Comparison of ENCODE assay signal across 28 cellular contexts in genomic region chr7:19242246-19242645, GRCh38.
"Had no signal": no experiment of that assay in that cellular context is flagged by ENCODE, and none has a peak within 500 bp of the region (broad histone marks: within the 10 kb centered on the region; RNA-seq: fewer than 3 reads in every experiment).

No MANE protein-coding gene starts in this region.

- H3K79me2 ChIP-seq: hepatocyte had no signal

- H3K4me2 ChIP-seq: hepatocyte had no signal

- H3K27me3 ChIP-seq: heart right ventricle, hepatocyte, neutrophil, ovary, spleen, suprapubic skin, tibial artery, upper lobe of right lung, uterus had no signal

- H3K27ac ChIP-seq: heart right ventricle, hepatocyte, left ventricle myocardium inferior, neutrophil, ovary, prostate gland, spleen, suprapubic skin, thoracic aorta, tibial artery, upper lobe of right lung, uterus had no signal

- H3K36me3 ChIP-seq: heart right ventricle, left ventricle myocardium inferior, neutrophil, ovary, prostate gland, spleen, suprapubic skin, thoracic aorta, tibial artery, upper lobe of right lung, uterus had no signal

- ATAC-seq: heart right ventricle; mucosa of descending colon; naive thymus-derived CD8-positive, alpha-beta T cell; right cardiac atrium; sciatic nerve; stimulated activated effector memory CD8-positive, alpha-beta T cell treated with anti-CD3 and anti-CD28 coated beads, Interleukin-12 subunit alpha, Interleukin-12 subunit beta, amount 100 ng/mL, for 72 hours; upper lobe of right lung had no signal

- H3K36me3 Mint-ChIP-seq: stimulated activated effector memory CD8-positive, alpha-beta T cell treated with anti-CD3 and anti-CD28 coated beads, Interleukin-12 subunit alpha, Interleukin-12 subunit beta, amount 100 ng/mL, for 72 hours had no signal

- H3K4me1 Mint-ChIP-seq: stimulated activated effector memory CD8-positive, alpha-beta T cell treated with anti-CD3 and anti-CD28 coated beads, Interleukin-12 subunit alpha, Interleukin-12 subunit beta, amount 100 ng/mL, for 72 hours had no signal

- H2AFZ ChIP-seq: hepatocyte had no signal

- H3K27ac Mint-ChIP-seq: naive thymus-derived CD8-positive, alpha-beta T cell; nephron progenitor cell; stimulated activated effector memory CD8-positive, alpha-beta T cell treated with anti-CD3 and anti-CD28 coated beads, Interleukin-12 subunit alpha, Interleukin-12 subunit beta, amount 100 ng/mL, for 72 hours; stimulated activated naive CD8-positive, alpha-beta T cell treated with anti-CD3 and anti-CD28 coated beads, Interleukin-15, Interleukin-2, amounts not matched to agents 100 ng/mL and 50 ng/mL, for 24 hours had no signal

- H3K4me1 ChIP-seq: heart right ventricle, left ventricle myocardium inferior, prostate gland, spleen, suprapubic skin, tibial artery, upper lobe of right lung, uterus had no signal

- H3K4me3 Mint-ChIP-seq: naive thymus-derived CD8-positive, alpha-beta T cell; nephron progenitor cell; stimulated activated effector memory CD8-positive, alpha-beta T cell treated with anti-CD3 and anti-CD28 coated beads, Interleukin-12 subunit alpha, Interleukin-12 subunit beta, amount 100 ng/mL, for 72 hours; stimulated activated naive CD8-positive, alpha-beta T cell treated with anti-CD3 and anti-CD28 coated beads, Interleukin-15, Interleukin-2, amounts not matched to agents 100 ng/mL and 50 ng/mL, for 24 hours had no signal

- H3K9me3 ChIP-seq: neutrophil, ovary, prostate gland, suprapubic skin, thoracic aorta, upper lobe of right lung, uterus had no signal

- H3K27me3 Mint-ChIP-seq: stimulated activated naive CD8-positive, alpha-beta T cell treated with anti-CD3 and anti-CD28 coated beads, Interleukin-15, Interleukin-2, amounts not matched to agents 100 ng/mL and 50 ng/mL, for 24 hours had no signal

- DNase-seq: heart right ventricle; islet precursor cell; left ventricle myocardium inferior; midbrain; mucosa of descending colon; naive thymus-derived CD8-positive, alpha-beta T cell; nephron progenitor cell; ovary; posterior cingulate gyrus; retina; small intestine; spleen; stimulated activated CD4-positive, alpha-beta T cell treated with anti-CD3 and anti-CD28 coated beads, Interleukin-4, amount 100 ng/mL, for 24 hours; stimulated activated naive CD4-positive, alpha-beta T cell; tibial artery; trophoblast cell; upper lobe of right lung; uterus had no signal

- H3K4me3 ChIP-seq: heart right ventricle, hepatocyte, left ventricle myocardium inferior, lung, mucosa of descending colon, ovary, prostate gland, spleen, suprapubic skin, thoracic aorta, tibial artery, upper lobe of right lung, uterus had no signal
